In genomic region chr6:4950076-4950475, GRCh38 we compare ENCODE assay signal across 26 cellular contexts.
"Had no signal": no experiment of that assay in that cellular context is flagged by ENCODE, and none has a peak within 500 bp of the region (broad histone marks: within the 10 kb centered on the region; RNA-seq: fewer than 3 reads in every experiment).

No MANE protein-coding gene starts in this region.

- H3K36me3 ChIP-seq: neural progenitor cell had no signal

- H3K27ac Mint-ChIP-seq: activated CD4-positive, alpha-beta memory T cell treated with anti-CD3 and anti-CD28 coated beads, Interleukin-2, amount 10 ng/mL, durations not matched to agents 7 days and 5 days; activated CD4-positive, alpha-beta T cell treated with anti-CD3 and anti-CD28 coated beads, Interleukin-2, amount 10 ng/mL, durations not matched to agents 7 days and 5 days; activated naive CD4-positive, alpha-beta T cell treated with anti-CD3 and anti-CD28 coated beads for 36 hours; neural progenitor cell; stimulated activated memory B cell treated with anti-CD40 and anti-IgM and Interleukin-4, amounts not matched to agents 10 μg/mL and 1 μg/mL and 100 μg/mL, for 72 hours; T-helper 17 cell had no signal

- ATAC-seq: gastroesophageal sphincter; naive thymus-derived CD4-positive, alpha-beta T cell; stimulated activated memory B cell treated with anti-CD40 and anti-IgM and Interleukin-4, amounts not matched to agents 10 μg/mL and 1 μg/mL and 100 μg/mL, for 72 hours; T-helper 17 cell had no signal

- FAIRE-seq: bronchial epithelial cell, colon, kidney had no signal

- H3K27ac ChIP-seq: gastroesophageal sphincter, neural progenitor cell, right atrium auricular region, stomach, thyroid gland had no signal

- H2AFZ ChIP-seq: neural progenitor cell had no signal

- H3K27me3 ChIP-seq: gastroesophageal sphincter, neural progenitor cell, right atrium auricular region, stomach, thyroid gland had no signal

- H3K4me1 ChIP-seq: gastroesophageal sphincter, right atrium auricular region, stomach had no signal

- H3K9me3 Mint-ChIP-seq: activated CD4-positive, alpha-beta memory T cell treated with anti-CD3 and anti-CD28 coated beads, Interleukin-2, amount 10 ng/mL, durations not matched to agents 7 days and 5 days; activated CD4-positive, alpha-beta T cell treated with anti-CD3 and anti-CD28 coated beads, Interleukin-2, amount 10 ng/mL, durations not matched to agents 7 days and 5 days; activated naive CD4-positive, alpha-beta T cell treated with anti-CD3 and anti-CD28 coated beads for 36 hours; immature natural killer cell; neural progenitor cell; stimulated activated memory B cell treated with anti-CD40 and anti-IgM and Interleukin-4, amounts not matched to agents 10 μg/mL and 1 μg/mL and 100 μg/mL, for 72 hours had no signal

- H3K9ac ChIP-seq: neural progenitor cell had no signal

- H3K4me2 ChIP-seq: neural progenitor cell, smooth muscle cell had no signal

- H3K4me1 Mint-ChIP-seq: activated CD4-positive, alpha-beta memory T cell treated with anti-CD3 and anti-CD28 coated beads, Interleukin-2, amount 10 ng/mL, durations not matched to agents 7 days and 5 days; activated CD4-positive, alpha-beta T cell treated with anti-CD3 and anti-CD28 coated beads, Interleukin-2, amount 10 ng/mL, durations not matched to agents 7 days and 5 days; immature natural killer cell; stimulated activated memory B cell treated with anti-CD40 and anti-IgM and Interleukin-4, amounts not matched to agents 10 μg/mL and 1 μg/mL and 100 μg/mL, for 72 hours; T-helper 17 cell had no signal

- H3K4me3 Mint-ChIP-seq: activated CD4-positive, alpha-beta memory T cell treated with anti-CD3 and anti-CD28 coated beads, Interleukin-2, amount 10 ng/mL, durations not matched to agents 7 days and 5 days; activated CD4-positive, alpha-beta T cell treated with anti-CD3 and anti-CD28 coated beads, Interleukin-2, amount 10 ng/mL, durations not matched to agents 7 days and 5 days; activated naive CD4-positive, alpha-beta T cell treated with anti-CD3 and anti-CD28 coated beads for 36 hours; immature natural killer cell; naive thymus-derived CD4-positive, alpha-beta T cell; neural progenitor cell; stimulated activated memory B cell treated with anti-CD40 and anti-IgM and Interleukin-4, amounts not matched to agents 10 μg/mL and 1 μg/mL and 100 μg/mL, for 72 hours; T-helper 17 cell had no signal

- H3K4me3 ChIP-seq: gastroesophageal sphincter, neural progenitor cell, right atrium auricular region, smooth muscle cell, stomach, thyroid gland had no signal

- H3K9me3 ChIP-seq: gastroesophageal sphincter, right atrium auricular region, stomach, thyroid gland had no signal

- H3K27me3 Mint-ChIP-seq: activated CD4-positive, alpha-beta memory T cell treated with anti-CD3 and anti-CD28 coated beads, Interleukin-2, amount 10 ng/mL, durations not matched to agents 7 days and 5 days; activated CD4-positive, alpha-beta T cell treated with anti-CD3 and anti-CD28 coated beads, Interleukin-2, amount 10 ng/mL, durations not matched to agents 7 days and 5 days; naive thymus-derived CD4-positive, alpha-beta T cell; stimulated activated memory B cell treated with anti-CD40 and anti-IgM and Interleukin-4, amounts not matched to agents 10 μg/mL and 1 μg/mL and 100 μg/mL, for 72 hours; T-helper 17 cell had no signal

- DNase-seq: activated CD4-positive, alpha-beta memory T cell treated with anti-CD3 and anti-CD28 coated beads, Interleukin-2, amount 10 ng/mL, durations not matched to agents 7 days and 5 days; activated CD4-positive, alpha-beta T cell treated with anti-CD3 and anti-CD28 coated beads for 1 hour; activated CD4-positive, alpha-beta T cell treated with anti-CD3 and anti-CD28 coated beads, Interleukin-2, amount 10 ng/mL, durations not matched to agents 7 days and 5 days; activated effector memory CD4-positive, alpha-beta T cell treated with anti-CD3 and anti-CD28 coated beads, Interleukin-2, amount 50 U/mL, for 16 hours; activated naive CD4-positive, alpha-beta T cell treated with anti-CD3 and anti-CD28 coated beads for 36 hours; amygdala; effector CD8-positive, alpha-beta T cell; hippocampal formation; immature natural killer cell; kidney; left colon; mammary epithelial cell; midbrain; naive thymus-derived CD4-positive, alpha-beta T cell; stimulated activated CD4-positive, alpha-beta T cell treated with anti-CD3 and anti-CD28 coated beads, Interleukin-1b, Interleukin-23, amount 100 ng/mL, for 48 hours; stimulated activated CD4-positive, alpha-beta T cell treated with anti-CD3 and anti-CD28 coated beads, Interleukin-4, amount 100 ng/mL, for 4 hours; stomach; T-helper 17 cell; thyroid gland had no signal
